8 cellular contexts compared by ENCODE assay signal in the genomic region with DNA sequence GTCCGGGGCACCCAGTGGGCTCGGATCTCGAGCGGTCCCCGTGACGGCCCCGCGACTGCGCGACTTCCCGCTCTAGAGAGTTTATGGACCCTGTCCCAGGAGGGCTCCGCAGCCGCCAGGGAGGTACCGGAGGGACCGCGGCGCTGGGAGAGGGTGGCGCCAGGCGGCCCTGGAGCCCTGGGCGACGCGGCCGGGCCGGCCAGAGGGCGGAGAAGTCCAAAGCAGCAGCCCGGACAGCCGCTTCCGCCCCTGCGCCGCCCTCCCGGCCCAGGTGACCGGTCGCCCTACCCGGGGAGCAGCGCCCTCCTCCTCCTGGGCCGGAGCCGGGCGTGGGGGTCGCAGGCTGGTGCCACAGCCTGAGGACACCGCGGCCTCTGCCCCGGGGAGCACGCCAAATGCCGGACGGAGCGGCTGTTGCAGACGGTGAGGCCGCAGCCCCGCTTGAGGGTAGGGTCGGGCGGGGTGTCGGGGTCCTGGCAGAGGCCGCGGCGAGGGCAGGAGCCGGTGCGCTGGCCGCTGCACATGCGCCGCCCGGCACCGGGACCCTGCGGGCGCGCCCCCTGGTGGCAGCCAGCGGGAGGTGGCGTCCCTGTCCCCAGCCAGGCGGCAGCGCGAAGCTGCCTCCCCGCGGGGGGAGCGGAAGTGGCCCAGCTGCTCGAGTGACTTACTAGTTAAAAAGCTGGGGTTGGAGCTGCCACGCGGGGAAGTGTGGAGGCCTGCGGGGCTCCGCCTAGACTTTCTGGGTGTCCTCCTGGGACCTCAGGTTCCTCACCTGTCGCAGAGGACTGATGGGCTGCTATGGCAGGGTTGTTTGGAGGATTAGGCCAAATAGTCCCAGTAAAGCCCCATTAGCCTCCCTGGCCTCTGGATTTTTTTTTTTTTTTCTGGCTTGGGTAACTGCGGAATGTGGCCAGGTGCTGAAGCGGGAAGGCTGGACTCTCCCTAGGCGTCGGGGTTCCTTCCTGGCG. TPM values are rescaled to one million over a fixed set of nuclear protein-coding genes. Genes with fewer than 3 reads are reported as not detected.
A peak's percentile ranks its signal among the peaks of the same experiment; 100 is the strongest.
DNase-seq lines count a peak whose midpoint lies in the region; TF ChIP-seq lines count a peak whose summit lies in the region.

No MANE protein-coding gene starts in this region.

- H3K79me2 ChIP-seq in MM.1S (ENCODE audit: low read length): no peaks in the 10 kb centered on the region
- no peaks in the 10 kb centered on the region for H3K79me2 ChIP-seq in hepatocyte

- H3K9ac ChIP-seq in MM.1S (ENCODE audit: low read length) (peak overlapping the region; percentile 43; the same call in 1 of the 2 replicates), rectal smooth muscle tissue (ENCODE audit: low read length) (no peak overlapping the region)

- no peak for TF ChIP-seq POLR2A in vagina (IDR thresholded peaks at IDR 0.05)

- no peak overlapping the region for H3K27ac Mint-ChIP-seq in T-helper 1 cell treated with Interleukin-12 subunit alpha and Interleukin-12 subunit beta and Interleukin-4 antibody, amounts not matched to agents 30 μg/mL and 1 μg/mL, for 36 hours

- H3F3A ChIP-seq in MM.1S (ENCODE audit: insufficient read depth, low read length): no peaks in the 10 kb centered on the region

- H3K4me1 ChIP-seq in MM.1S (ENCODE audit: low read length) (no peaks in the 10 kb centered on the region), ascending aorta (peaks cover 4 to 8% of the 10 kb centered on the region in 2 donors), hepatocyte (ENCODE audit: insufficient read depth) (peaks cover 8% of the 10 kb centered on the region), rectal smooth muscle tissue (ENCODE audit: control insufficient read depth, insufficient read depth, low read length) (no peaks in the 10 kb centered on the region), vagina (peaks cover 19% of the 10 kb centered on the region)

- DNase-seq in G401 (ENCODE audit: low spot score): peak; percentile 69
- peak; percentile 79 for DNase-seq in H4 (ENCODE audit: low spot score)
- peak; percentile 88 for DNase-seq in MM.1S
- peak; percentile 37 to 93 for DNase-seq in ascending aorta (ENCODE audit: low spot score in 2 of 2)
- peak; percentile 91 for DNase-seq in hepatocyte (ENCODE audit: low spot score)
- DNase-seq in vagina (ENCODE audit: extremely low spot score in 2 of 2): peak; percentile 90 to 96

- in situ Hi-C loops in G401 (cut with HindIII; ENCODE audit: low sequenced_read_pairs): no loop called here

- no peaks in the 10 kb centered on the region for H3K9me3 ChIP-seq in MM.1S (replicated peaks; ENCODE audit: insufficient read depth, low read length)
- peaks cover 0 to 17% of the 10 kb centered on the region in 2 donors for H3K9me3 ChIP-seq in ascending aorta
- no peaks in the 10 kb centered on the region for H3K9me3 ChIP-seq in hepatocyte (ENCODE audit: low read depth)
- H3K9me3 ChIP-seq in vagina: no peaks in the 10 kb centered on the region

- H3K9me3 Mint-ChIP-seq in T-helper 1 cell treated with Interleukin-12 subunit alpha and Interleukin-12 subunit beta and Interleukin-4 antibody, amounts not matched to agents 30 μg/mL and 1 μg/mL, for 36 hours: no peaks in the 10 kb centered on the region

- peaks cover 4% of the 10 kb centered on the region for H3K27me3 Mint-ChIP-seq in T-helper 1 cell treated with Interleukin-12 subunit alpha and Interleukin-12 subunit beta and Interleukin-4 antibody, amounts not matched to agents 30 μg/mL and 1 μg/mL, for 36 hours (ENCODE audit: low read depth)

- peak; percentile 89 for TF ChIP-seq CTCF in MM.1S (IDR thresholded peaks at IDR 0.05; ENCODE audit: low read length)
- peak; percentile 82 to 92 (median 82) for TF ChIP-seq CTCF in ascending aorta (IDR thresholded peaks at IDR 0.05)
- TF ChIP-seq CTCF in hepatocyte (IDR thresholded peaks at IDR 0.05; ENCODE audit: poor library complexity): peak; percentile 89
- TF ChIP-seq CTCF in vagina (IDR thresholded peaks at IDR 0.05): peak; percentile 90 to 91 (median 91)

- no peak overlapping the region for H3K27ac ChIP-seq in MM.1S (ENCODE audit: low read length)
- H3K27ac ChIP-seq in ascending aorta: peak overlapping the region; percentile 79 to 85
- peak overlapping the region; percentile 71 for H3K27ac ChIP-seq in hepatocyte
- H3K27ac ChIP-seq in rectal smooth muscle tissue (ENCODE audit: low read depth, low read length): no peak overlapping the region
- peak overlapping the region; percentile 62 for H3K27ac ChIP-seq in vagina

- peaks cover 3% of the 10 kb centered on the region for H3K4me1 Mint-ChIP-seq in T-helper 1 cell treated with Interleukin-12 subunit alpha and Interleukin-12 subunit beta and Interleukin-4 antibody, amounts not matched to agents 30 μg/mL and 1 μg/mL, for 36 hours (ENCODE audit: low read depth)

- H2AFZ ChIP-seq in MM.1S (ENCODE audit: low read length) (peak overlapping the region; percentile 96), hepatocyte (peak overlapping the region; percentile 100)

- no peaks in the 10 kb centered on the region for H4K20me1 ChIP-seq in MM.1S (ENCODE audit: insufficient read depth, low read length)
- no peaks in the 10 kb centered on the region for H4K20me1 ChIP-seq in hepatocyte (ENCODE audit: insufficient read depth, poor library complexity, severe bottlenecking)

- H3K27me3 ChIP-seq in MM.1S (replicated peaks; ENCODE audit: insufficient read depth, low read length) (no peaks in the 10 kb centered on the region), ascending aorta (no peaks in the 10 kb centered on the region), hepatocyte (no peaks in the 10 kb centered on the region), rectal smooth muscle tissue (ENCODE audit: control insufficient read depth, insufficient read depth, low read length) (no peaks in the 10 kb centered on the region), vagina (no peaks in the 10 kb centered on the region)

- H3K36me3 ChIP-seq in MM.1S (replicated peaks; ENCODE audit: insufficient read depth, low read length): no peaks in the 10 kb centered on the region
- no peaks in the 10 kb centered on the region for H3K36me3 ChIP-seq in ascending aorta
- no peaks in the 10 kb centered on the region for H3K36me3 ChIP-seq in hepatocyte (replicated peaks; ENCODE audit: insufficient read depth, low read depth)
- H3K36me3 ChIP-seq in rectal smooth muscle tissue (ENCODE audit: control insufficient read depth, insufficient read depth, low read length): no peaks in the 10 kb centered on the region
- no peaks in the 10 kb centered on the region for H3K36me3 ChIP-seq in vagina

- H3K4me3 Mint-ChIP-seq in T-helper 1 cell treated with Interleukin-12 subunit alpha and Interleukin-12 subunit beta and Interleukin-4 antibody, amounts not matched to agents 30 μg/mL and 1 μg/mL, for 36 hours: peak overlapping the region; percentile 25

- H3K4me3 ChIP-seq in MM.1S (ENCODE audit: low read length): peak overlapping the region; percentile 60
- H3K4me3 ChIP-seq in ascending aorta: peak overlapping the region; percentile 93 to 98
- H3K4me3 ChIP-seq in hepatocyte: peak overlapping the region; percentile 95
- peak overlapping the region; percentile 67 for H3K4me3 ChIP-seq in rectal smooth muscle tissue (ENCODE audit: low read length)
- H3K4me3 ChIP-seq in vagina: peak overlapping the region; percentile 79 to 97

- intact Hi-C loops in ascending aorta (cut with DNase I): loop anchor here (1.0 to 10.0 kb wide), 5 partner anchors 21 to 605 kb away; a partner anchor contains a TSS
- intact Hi-C loops in vagina (cut with DNase I): no loop called here

- 10% methylated on average over 67 of the region's 84 CpGs for WGBS in hepatocyte (ENCODE audit: low lambda C conversion rate, missing lambda C conversion rate)

- no peaks in the 10 kb centered on the region for H3K9me2 ChIP-seq in MM.1S (replicated peaks; ENCODE audit: insufficient read depth, low read length)
- no peaks in the 10 kb centered on the region for H3K9me2 ChIP-seq in hepatocyte (replicated peaks; ENCODE audit: insufficient read depth)

- H3K4me2 ChIP-seq in MM.1S (ENCODE audit: low read depth, low read length) (peak overlapping the region; percentile 70), hepatocyte (peak overlapping the region; percentile 98)

- H3K36me3 Mint-ChIP-seq in T-helper 1 cell treated with Interleukin-12 subunit alpha and Interleukin-12 subunit beta and Interleukin-4 antibody, amounts not matched to agents 30 μg/mL and 1 μg/mL, for 36 hours (ENCODE audit: low read depth): no peaks in the 10 kb centered on the region

RNA-seq across cellular contexts. Expression of a gene that starts 20.9 kb away (rescaled TPM):
- total RNA-seq in G401 (2014; rRNA removed; shearing (Covaris generic)): 8.6 and 19.3 TPM in 2 replicates
- 6.0 and 6.3 TPM in 2 replicates for total RNA-seq in H4 (2014; rRNA removed; shearing (Covaris generic))
- total RNA-seq in ascending aorta (0.75 TPM), hepatocyte (11.5 and 14.2 TPM in 2 replicates), vagina (15.2 TPM)
- 1.7 and 2.3 TPM in 2 replicates for polyA plus RNA-seq in hepatocyte

Comparison
In these comparisons a context has a peak if more than half of its experiments do, and no peak if none do; other contexts are left out.
1. H3K27ac ChIP-seq: peak in ascending aorta (2 of 2), hepatocyte (single experiment) and vagina (single experiment); none in MM.1S (single experiment) and rectal smooth muscle tissue (single experiment).
2. Peak in every context shown above with its lines, with median percentiles within 50 percentile points of each other: DNase-seq, H3K4me3 ChIP-seq and CTCF ChIP-seq.